Comparison of ENCODE assay signal across 9 cellular contexts in the genomic region with DNA sequence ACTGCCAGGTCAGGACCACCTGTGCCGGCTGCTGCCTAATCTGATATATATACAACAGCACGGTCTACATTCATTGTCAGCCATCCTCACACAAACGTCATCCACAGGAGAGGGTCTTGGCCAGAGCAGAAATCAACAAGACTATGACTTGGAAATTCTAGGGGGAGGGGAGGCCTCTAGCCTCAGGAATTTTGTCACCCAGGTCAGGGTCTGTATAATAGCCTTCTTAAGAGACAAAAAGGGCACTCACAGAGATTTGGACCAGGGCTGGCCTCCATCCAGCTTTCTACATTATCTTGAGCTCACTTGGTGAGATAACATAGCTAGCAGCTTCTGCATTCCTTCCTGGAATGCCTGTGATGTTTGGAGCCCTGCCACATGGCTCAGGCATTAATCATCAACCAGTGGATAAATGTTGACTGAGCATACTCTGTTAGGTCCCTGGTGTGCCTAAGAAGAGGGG. TPM values are rescaled to one million over a fixed set of nuclear protein-coding genes. Genes with fewer than 3 reads are reported as not detected.
DNase-seq lines count a peak whose midpoint lies in the region; ATAC-seq, FAIRE-seq and TF ChIP-seq lines count a peak whose summit lies in the region.
"Had no signal": no experiment of that assay in that cellular context is flagged by ENCODE, and none has a peak within 500 bp of the region (broad histone marks: within the 10 kb centered on the region; RNA-seq: fewer than 3 reads in every experiment).

No MANE protein-coding gene starts in this region.

- H3K9ac ChIP-seq in HUES48 (ENCODE audit: low read depth, low read length) (no peak overlapping the region), keratinocyte (ENCODE audit: control insufficient read depth, extremely low read depth, insufficient read depth, low read length) (no peak overlapping the region)

- dilution Hi-C loops in keratinocyte (cut with MboI; ENCODE audit: extremely low pct_ligation_motif_present, low sequenced_read_pairs) = no loop called here

- H3K27ac Mint-ChIP-seq in type B pancreatic cell = peak overlapping the region; percentile 7
- no peak overlapping the region for H3K27ac Mint-ChIP-seq in stimulated activated naive CD8-positive, alpha-beta T cell treated with anti-CD3 and anti-CD28 coated beads, Interleukin-15, amount 100 ng/mL, for 72 hours

- H3K27me3 Mint-ChIP-seq in type B pancreatic cell = no peaks in the 10 kb centered on the region
- H3K27me3 Mint-ChIP-seq in stimulated activated naive CD8-positive, alpha-beta T cell treated with anti-CD3 and anti-CD28 coated beads, Interleukin-15, amount 100 ng/mL, for 72 hours = peaks cover 40% of the 10 kb centered on the region

- peak overlapping the region; percentile 0 for H3K4me3 Mint-ChIP-seq in type B pancreatic cell
- no peak overlapping the region for H3K4me3 Mint-ChIP-seq in stimulated activated naive CD8-positive, alpha-beta T cell treated with anti-CD3 and anti-CD28 coated beads, Interleukin-15, amount 100 ng/mL, for 72 hours

- H3K4me3 ChIP-seq in HUES48 (ENCODE audit: low read depth, low read length) = no peak overlapping the region
- H3K4me3 ChIP-seq in keratinocyte (ENCODE audit: control insufficient read depth in 2 of 3, extremely low read depth in 1 of 3, insufficient read depth in 2 of 3, low read depth in 1 of 3, low read length in 3 of 3) = no peak overlapping the region

- no peak overlapping the region for H2AFZ ChIP-seq in keratinocyte (ENCODE audit: control insufficient read depth, low read length)

- no peaks in the 10 kb centered on the region for H4K20me1 ChIP-seq in keratinocyte (ENCODE audit: control insufficient read depth, extremely low read depth, insufficient read depth, low read length)

- H3K9me3 Mint-ChIP-seq in type B pancreatic cell = peaks cover 4% of the 10 kb centered on the region
- no peaks in the 10 kb centered on the region for H3K9me3 Mint-ChIP-seq in stimulated activated naive CD8-positive, alpha-beta T cell treated with anti-CD3 and anti-CD28 coated beads, Interleukin-15, amount 100 ng/mL, for 72 hours

- peak; percentile 85 for FAIRE-seq in keratinocyte (lab: Jason Lieb, UNC)

- no peaks in the 10 kb centered on the region for H3K36me3 Mint-ChIP-seq in type B pancreatic cell

- TF ChIP-seq CTCF in keratinocyte (optimal IDR thresholded peaks at IDR 0.05 in 1 of 3, IDR thresholded peaks at IDR 0.05 in 1 of 3, conservative IDR thresholded peaks at IDR 0.05 in 1 of 3; ENCODE audit: extremely low read depth in 1 of 3, insufficient read depth in 2 of 3, low read length in 3 of 3) (no peak), type B pancreatic cell (conservative IDR thresholded peaks at IDR 0.05) (no peak)

- H3K36me3 ChIP-seq in HUES48 (ENCODE audit: control insufficient read depth, insufficient read depth, low read length) (no peaks in the 10 kb centered on the region), keratinocyte (ENCODE audit: control insufficient read depth in 2 of 2, extremely low read depth in 1 of 2, insufficient read depth in 2 of 2, low read length in 2 of 2) (no peaks in the 10 kb centered on the region)

- H3K4me1 ChIP-seq in HUES48 (ENCODE audit: control insufficient read depth, insufficient read depth, low read length) (no peaks in the 10 kb centered on the region), keratinocyte (ENCODE audit: control insufficient read depth, extremely low read depth, insufficient read depth, low read length) (peaks cover 25% of the 10 kb centered on the region)

- no peaks in the 10 kb centered on the region for H3K9me3 ChIP-seq in HUES48 (ENCODE audit: control insufficient read depth, insufficient read depth, low read length)
- H3K9me3 ChIP-seq in keratinocyte (ENCODE audit: control insufficient read depth, low read depth, low read length) = no peaks in the 10 kb centered on the region

- ATAC-seq in HG03439 (IDR thresholded peaks at IDR 0.05; ENCODE audit: unreplicated experiment) (no peak), GM18517 (IDR thresholded peaks at IDR 0.05; ENCODE audit: unreplicated experiment) (no peak)
- no peak for ATAC-seq in stimulated activated naive CD8-positive, alpha-beta T cell treated with anti-CD3 and anti-CD28 coated beads, Interleukin-15, amount 100 ng/mL, for 72 hours

- H3K4me1 Mint-ChIP-seq in type B pancreatic cell (ENCODE audit: unreplicated experiment) = peaks cover 21% of the 10 kb centered on the region
- H3K4me1 Mint-ChIP-seq in stimulated activated naive CD8-positive, alpha-beta T cell treated with anti-CD3 and anti-CD28 coated beads, Interleukin-15, amount 100 ng/mL, for 72 hours = peaks cover under 1% of the 10 kb centered on the region

- H3K27me3 ChIP-seq in HUES48 (ENCODE audit: control insufficient read depth, insufficient read depth, low read length) = no peaks in the 10 kb centered on the region
- no peaks in the 10 kb centered on the region for H3K27me3 ChIP-seq in keratinocyte (ENCODE audit: control insufficient read depth, extremely low read depth, insufficient read depth, low read length)

- no peak overlapping the region for H3K4me2 ChIP-seq in keratinocyte (ENCODE audit: control insufficient read depth, extremely low read depth, insufficient read depth, low read depth, low read length)

- no peaks in the 10 kb centered on the region for H3K79me2 ChIP-seq in keratinocyte (ENCODE audit: control insufficient read depth, insufficient read depth, low read length)

- DNase-seq in brain pericyte (ENCODE audit: low read depth, low spot score) (peak; percentile 50), keratinocyte (ENCODE audit: low read depth, low spot score) (peak; percentile 28), type B pancreatic cell (ENCODE audit: extremely low spot score, unreplicated experiment) (no peak), Ammon's horn (ENCODE audit: low spot score) (no peak)
- no peak for DNase-seq in stimulated activated naive CD8-positive, alpha-beta T cell treated with anti-CD3 and anti-CD28 coated beads, Interleukin-15, amount 100 ng/mL, for 72 hours
- DNase-seq: NCI-H2029 had no signal

- H3K27ac ChIP-seq in HUES48 (ENCODE audit: low read depth, low read length) (peak overlapping the region; percentile 15), keratinocyte (ENCODE audit: control insufficient read depth, insufficient read depth, low read length) (no peak overlapping the region)

- no peaks in the 10 kb centered on the region for H3K9me1 ChIP-seq in keratinocyte (ENCODE audit: control insufficient read depth, extremely low read depth, insufficient read depth, low read length)

RNA-seq across cellular contexts. Expression of gene CTIF, which starts 50.4 kb away (rescaled TPM):
- 13.6 to 21.9 TPM (median 15.0 TPM) in 3 replicates for polyA plus RNA-seq in keratinocyte
- polyA plus RNA-seq in keratinocyte (2011; ENCODE audit: low read depth) = 17.5 TPM
- polyA plus RNA-seq in keratinocyte (2011; cell fraction: cytosol; rRNA removed) = 9.1 and 14.6 TPM in 2 replicates
- polyA plus RNA-seq in keratinocyte (2011; cell fraction: nucleus; rRNA removed) = 39.1 and 50.4 TPM in 2 replicates
- 24.1 and 30.8 TPM in 2 replicates for polyA plus RNA-seq in keratinocyte (2012; ENCODE audit: low replicate concordance)
- polyA minus RNA-seq in keratinocyte = 32.1 to 53.2 TPM (median 34.4 TPM) in 3 replicates
- polyA minus RNA-seq in keratinocyte (2011; cell fraction: cytosol; rRNA and poly(A)+ RNA removed) = 20.9 TPM
- polyA minus RNA-seq in keratinocyte (2011; cell fraction: nucleus; rRNA and poly(A)+ RNA removed) = 32.9 and 56.7 TPM in 2 replicates
- 37.9 and 48.5 TPM in 2 replicates for total RNA-seq in type B pancreatic cell (ENCODE audit: low replicate concordance)

Comparison
In these comparisons a context has a peak if more than half of its experiments do, and no peak if none do; other contexts are left out.
1. DNase-seq: peak in brain pericyte (single experiment) and keratinocyte (single experiment); none in type B pancreatic cell (single experiment), Ammon's horn (single experiment) and stimulated activated naive CD8-positive, alpha-beta T cell treated with anti-CD3 and anti-CD28 coated beads, Interleukin-15, amount 100 ng/mL, for 72 hours (0 of 2).